In genomic region chr2:241732513-241733186, GRCh38 we compare ENCODE assay signal across 9 cellular contexts. TPM values are rescaled to one million over a fixed set of nuclear protein-coding genes. Genes with fewer than 3 reads are reported as not detected.
DNase-seq lines count a peak whose midpoint lies in the region; ATAC-seq and TF ChIP-seq lines count a peak whose summit lies in the region.
"Not testable (repeated sequence)": the region's sequence is repeated elsewhere in the genome, so short reads cannot be mapped to it uniquely, and the experiment has no call there.
"Had no signal": no experiment of that assay in that cellular context is flagged by ENCODE, and none has a peak within 500 bp of the region (broad histone marks: within the 10 kb centered on the region; RNA-seq: fewer than 3 reads in every experiment).

No MANE protein-coding gene starts in this region.

- H3K27ac ChIP-seq in BLaER1 treated with 17β-estradiol and CSF1 and Interleukin-3, amounts not matched to agents 10 nM and 100 nM: peak overlapping the region in 8 of 11 experiments; percentile 30 to 95 (median 78); a peak in 13 of 22 replicates
- H3K27ac ChIP-seq in PC-9, body of pancreas: not testable (repeated sequence)

- peaks cover 41% of the 10 kb centered on the region for H3K4me1 Mint-ChIP-seq in activated CD4-positive, alpha-beta memory T cell treated with anti-CD3 and anti-CD28 coated beads for 36 hours (ENCODE audit: low read depth)
- not testable (repeated sequence) for H3K4me1 Mint-ChIP-seq in nephron

- not testable (repeated sequence) for H3K9me2 ChIP-seq in PC-9 (ENCODE audit: insufficient read depth)

- DNase-seq in HAP-1 (ENCODE audit: low spot score in 2 of 2) (peak; percentile 15 to 84), PC-9 (peak in 1 of 2 experiments; percentile 81), body of pancreas (peak; percentile 65 to 77 (median 66)), head of caudate nucleus (peak in 40 of 42 donors; percentile 16 to 90 (median 71))
- DNase-seq in activated CD4-positive, alpha-beta memory T cell treated with anti-CD3 and anti-CD28 coated beads for 36 hours: peak; percentile 77
- peak; percentile 13 for DNase-seq in stimulated activated CD8-positive, alpha-beta memory T cell treated with anti-CD3 and anti-CD28 coated beads, Interleukin-12 subunit alpha, Interleukin-12 subunit beta, amount 100 ng/mL, for 1 hour (ENCODE audit: low read depth)

- peaks cover 68 to 87% (median 84%) of the 10 kb centered on the region in 10 experiments for H3K4me1 ChIP-seq in BLaER1 treated with 17β-estradiol and CSF1 and Interleukin-3, amounts not matched to agents 10 nM and 100 nM
- H3K4me1 ChIP-seq in HAP-1: not testable (repeated sequence)
- peaks cover 16% of the 10 kb centered on the region for H3K4me1 ChIP-seq in PC-9 (replicated peaks; ENCODE audit: insufficient read depth)
- H3K4me1 ChIP-seq in body of pancreas: peaks cover 15% of the 10 kb centered on the region

- POLR2A ChIA-PET in PC-9 (lab: Charles Lee; ENCODE audit: unreplicated experiment): interaction anchor here (0.7 kb wide), 2 partner anchors 102 to 418 kb away, joined by 3 to 5 read pairs; no protein-coding TSS in a partner anchor
- POLR2A ChIA-PET in activated CD4-positive, alpha-beta memory T cell treated with anti-CD3 and anti-CD28 coated beads for 36 hours (lab: Charles Lee): not testable (repeated sequence)

- H3K27ac Mint-ChIP-seq in activated CD4-positive, alpha-beta memory T cell treated with anti-CD3 and anti-CD28 coated beads for 36 hours: not testable (repeated sequence)
- peak overlapping the region in 1 of 3 experiments; percentile 21 for H3K27ac Mint-ChIP-seq in nephron

- not testable (repeated sequence) for H3K27me3 Mint-ChIP-seq in activated CD4-positive, alpha-beta memory T cell treated with anti-CD3 and anti-CD28 coated beads for 36 hours; nephron (ENCODE audit: low read depth)

- H3K36me3 Mint-ChIP-seq in activated CD4-positive, alpha-beta memory T cell treated with anti-CD3 and anti-CD28 coated beads for 36 hours; nephron (ENCODE audit: low read depth): not testable (repeated sequence)

- CTCF ChIA-PET in PC-9 (lab: Charles Lee): interaction anchor here (0.7 kb wide), 1 partner anchor 135 kb away, joined by 3 read pairs; no protein-coding TSS in a partner anchor
- CTCF ChIA-PET in activated CD4-positive, alpha-beta memory T cell treated with anti-CD3 and anti-CD28 coated beads for 36 hours (lab: Charles Lee): interaction anchor here (1.1 to 6.7 kb wide), 5 partner anchors 31 to 146 kb away, joined by 3 to 50 read pairs (median 6); partner anchors contain the start of genes ING5 and RTP5

- H3K9me3 ChIP-seq in BLaER1 treated with 17β-estradiol and CSF1 and Interleukin-3, amounts not matched to agents 10 nM and 100 nM (replicated peaks in 1 of 11); HAP-1; PC-9 (ENCODE audit: insufficient read depth, low read depth); body of pancreas: not testable (repeated sequence)

- intact Hi-C loops in PC-9 (cut with micrococcal nuclease; ENCODE audit: unreplicated experiment): loop anchor here (2.0 to 10.0 kb wide), 2 partner anchors 142 to 376 kb away; partner anchors contain the start of gene FARP2
- intact Hi-C loops in activated CD4-positive, alpha-beta memory T cell treated with anti-CD3 and anti-CD28 coated beads for 36 hours (cut with micrococcal nuclease): loop anchor here (5.0 kb wide), 2 partner anchors 130 to 375 kb away; partner anchors contain the start of gene FARP2
- intact Hi-C loops in body of pancreas (cut with DNase I); head of caudate nucleus (cut with DNase I): not testable (repeated sequence)

- H3K27me3 ChIP-seq in BLaER1 treated with 17β-estradiol and CSF1 and Interleukin-3, amounts not matched to agents 10 nM and 100 nM; HAP-1 (ENCODE audit: low read depth); PC-9 (ENCODE audit: insufficient read depth, low read depth); body of pancreas: not testable (repeated sequence)

- H3K4me2 ChIP-seq in BLaER1 treated with 17β-estradiol and CSF1 and Interleukin-3, amounts not matched to agents 10 nM and 100 nM: peak overlapping the region; percentile 82 to 98 (median 92)
- 0 out of 2 replicates have a peak overlapping the region, but pooled peaks have one; percentile 71 for H3K4me2 ChIP-seq in PC-9

- in situ Hi-C loops in HAP-1 (cut with MboI; ENCODE audit: low sequenced_read_pairs): not testable (repeated sequence)

- H3K79me2 ChIP-seq in PC-9 (ENCODE audit: low read depth): peaks cover 14% of the 10 kb centered on the region; the same call in 1 of the 2 replicates

- BruUV-seq in PC-9 (replicated peaks; lab: Mats Ljungman, UMichigan): TSS peak; percentile 62

- H3K9ac ChIP-seq in BLaER1 treated with 17β-estradiol and CSF1 and Interleukin-3, amounts not matched to agents 10 nM and 100 nM: peak overlapping the region in 7 of 11 experiments; percentile 15 to 95 (median 61); a peak in 9 of 22 replicates

- not testable (repeated sequence) for H3K9me3 Mint-ChIP-seq in activated CD4-positive, alpha-beta memory T cell treated with anti-CD3 and anti-CD28 coated beads for 36 hours; nephron

- peaks cover 25% of the 10 kb centered on the region for H3F3A ChIP-seq in PC-9 (ENCODE audit: insufficient read depth, low read depth)

- 43 to 78% methylated on average over 8 to 26 of the region's 26 CpGs for WGBS in body of pancreas, 2 donors

- not testable (repeated sequence) for H4K20me1 ChIP-seq in BLaER1 treated with 17β-estradiol and CSF1 and Interleukin-3, amounts not matched to agents 10 nM and 100 nM; PC-9 (ENCODE audit: insufficient read depth)

- H3K4me3 ChIP-seq in BLaER1 treated with 17β-estradiol and CSF1 and Interleukin-3, amounts not matched to agents 10 nM and 100 nM: peak overlapping the region in 4 of 10 experiments; percentile 12 to 77 (median 22); a peak in 1 of 20 replicates
- H3K4me3 ChIP-seq in HAP-1, PC-9, body of pancreas: not testable (repeated sequence)

- TF ChIP-seq CTCF in PC-9 (conservative IDR thresholded peaks at IDR 0.05) (peak; percentile 75), body of pancreas (IDR thresholded peaks at IDR 0.05) (peak in 6 of 7 experiments; percentile 41 to 60 (median 55)), nephron (IDR thresholded peaks at IDR 0.05; ENCODE audit: unreplicated experiment in 3 of 3) (peak; percentile 66 to 76 (median 69))

- ATAC-seq in body of pancreas: not testable (repeated sequence)

- not testable (repeated sequence) for H3K4me3 Mint-ChIP-seq in activated CD4-positive, alpha-beta memory T cell treated with anti-CD3 and anti-CD28 coated beads for 36 hours
- H3K4me3 Mint-ChIP-seq in nephron: peak overlapping the region; percentile 74 to 78 (median 75)

- not testable (repeated sequence) for TF ChIP-seq POLR2A in body of pancreas (IDR thresholded peaks at IDR 0.05)

- H2AFZ ChIP-seq in PC-9: not testable (repeated sequence)

- H3K36me3 ChIP-seq in BLaER1 treated with 17β-estradiol and CSF1 and Interleukin-3, amounts not matched to agents 10 nM and 100 nM: peaks cover 0 to 14% (median 0%) of the 10 kb centered on the region in 11 experiments; a peak in 8 of 22 replicates
- H3K36me3 ChIP-seq in HAP-1 (replicated peaks); PC-9 (ENCODE audit: low read depth); body of pancreas (replicated peaks in 1 of 2; ENCODE audit: insufficient read depth in 1 of 2, low read depth in 2 of 2): not testable (repeated sequence)

RNA-seq across cellular contexts. Expression of gene D2HGDH, which starts 1.8 kb away (rescaled TPM):
- total RNA-seq in PC-9 (2021): 131 and 232 TPM in 2 replicates
- total RNA-seq in activated CD4-positive, alpha-beta memory T cell treated with anti-CD3 and anti-CD28 coated beads for 36 hours: 10 to 100 TPM; 27.5 to 28.2 TPM
- total RNA-seq in body of pancreas: 10 to 100 TPM; 27.0 to 42.5 TPM

RNA-seq across cellular contexts. Expression of gene ING5, which starts 30.8 kb away (rescaled TPM):
- total RNA-seq in PC-9 (2021): 79.7 and 106 TPM in 2 replicates
- total RNA-seq in activated CD4-positive, alpha-beta memory T cell treated with anti-CD3 and anti-CD28 coated beads for 36 hours: 10 to 100 TPM; 35.7 to 36.6 TPM
- total RNA-seq in body of pancreas: 10 to 100 TPM; 28.5 to 89.0 TPM

RNA-seq across cellular contexts. Expression of gene GAL3ST2, which starts 44.0 kb away (rescaled TPM):
- total RNA-seq in PC-9 (2021) (3.9 and 4.3 TPM in 2 replicates), body of pancreas (not detected)
- total RNA-seq in activated CD4-positive, alpha-beta memory T cell treated with anti-CD3 and anti-CD28 coated beads for 36 hours: under 1 TPM; 0.65 to 0.93 TPM
- total RNA-seq: cardiac septum had no signal

RNA-seq across cellular contexts. Expression of gene DTYMK, which starts 46.0 kb away (rescaled TPM):
- total RNA-seq in PC-9 (2021): 183 and 191 TPM in 2 replicates
- 10 to 100 TPM; 85.9 to 88.7 TPM for total RNA-seq in activated CD4-positive, alpha-beta memory T cell treated with anti-CD3 and anti-CD28 coated beads for 36 hours
- 10 to 100 TPM in 1 of 2 donors, 1 to 10 TPM in 1; 5.7 to 12.5 TPM for total RNA-seq in body of pancreas
